28 cellular contexts compared by ENCODE assay signal in genomic region chr12:20196767-20197166, GRCh38.
"Had no signal": no experiment of that assay in that cellular context is flagged by ENCODE, and none has a peak within 500 bp of the region (broad histone marks: within the 10 kb centered on the region; RNA-seq: fewer than 3 reads in every experiment).

No MANE protein-coding gene starts in this region.

- H3K27me3 ChIP-seq: ascending aorta, cardiac muscle cell had no signal

- DNase-seq: activated B cell treated with CpG ODN at 0.5 μM for 24 hours; activated CD4-positive, alpha-beta memory T cell treated with anti-CD3 and anti-CD28 coated beads, Interleukin-2, amount 10 ng/mL, durations not matched to agents 7 days and 5 days; activated CD4-positive, alpha-beta T cell treated with anti-CD3 and anti-CD28 coated beads for 36 hours; activated CD4-positive, alpha-beta T cell treated with anti-CD3 and anti-CD28 coated beads for 48 hours; activated CD4-positive, alpha-beta T cell treated with anti-CD3 and anti-CD28 coated beads, Interleukin-2, amount 10 ng/mL, durations not matched to agents 7 days and 5 days; activated CD4-positive, alpha-beta T cell treated with anti-CD3 and anti-CD28 coated beads, Interleukin-2, amount 50 U/mL, for 48 hours; activated CD4-positive, CD25-positive, alpha-beta regulatory T cell treated with anti-CD3 and anti-CD28 coated beads, Interleukin-2, amount 50 U/mL, for 72 hours; activated CD8-positive, alpha-beta memory T cell treated with anti-CD3 and anti-CD28 coated beads for 24 hours; activated CD8-positive, alpha-beta memory T cell treated with anti-CD3 and anti-CD28 coated beads, Interleukin-2, amount 10 ng/mL, durations not matched to agents 7 days and 5 days; activated CD8-positive, alpha-beta memory T cell treated with anti-CD3 and anti-CD28 coated beads, Interleukin-2, amount 50 U/mL, for 48 hours; activated CD8-positive, alpha-beta T cell treated with anti-CD3 and anti-CD28 coated beads, Interleukin-2, amount 10 ng/mL, durations not matched to agents 7 days and 5 days; activated effector memory CD4-positive, alpha-beta T cell treated with Interleukin-2 at 50 U/mL for 16 hours; activated gamma-delta T cell; activated naive CD4-positive, alpha-beta T cell treated with anti-CD3 and anti-CD28 coated beads, Interleukin-2, amount 10 ng/mL, durations not matched to agents 7 days and 5 days; activated naive CD4-positive, alpha-beta T cell treated with Interleukin-2 at 50 U/mL for 16 hours; activated naive CD8-positive, alpha-beta T cell treated with anti-CD3 and anti-CD28 coated beads, Interleukin-2, amount 10 ng/mL, durations not matched to agents 7 days and 5 days; activated naive CD8-positive, alpha-beta T cell treated with anti-CD3 and anti-CD28 coated beads, Interleukin-2, amount 50 U/mL, for 24 hours; activated T-cell treated with anti-CD3 and anti-CD28 coated beads, Interleukin-2, amount 50 U/mL, for 24 hours; activated T-cell treated with anti-CD3 and anti-CD28 coated beads, Interleukin-2, amount 50 U/mL, for 48 hours; amygdala; anterior cingulate cortex; central memory CD4-positive, alpha-beta T cell; T-helper 1 cell; T-helper 2 cell; T-helper 9 cell had no signal

- ATAC-seq: activated CD4-positive, alpha-beta T cell treated with anti-CD3 and anti-CD28 coated beads for 36 hours; activated CD8-positive, alpha-beta memory T cell treated with anti-CD3 and anti-CD28 coated beads, Interleukin-2, amount 10 ng/mL, durations not matched to agents 7 days and 5 days; activated CD8-positive, alpha-beta T cell treated with anti-CD3 and anti-CD28 coated beads, Interleukin-2, amount 10 ng/mL, durations not matched to agents 7 days and 5 days; activated naive CD8-positive, alpha-beta T cell treated with anti-CD3 and anti-CD28 coated beads, Interleukin-2, amount 50 U/mL, for 24 hours had no signal

- H3K27ac ChIP-seq: cardiac muscle cell, VCaP had no signal

- H3K4me3 ChIP-seq: ascending aorta, cardiac muscle cell had no signal
